In genomic region chr14:51566831-51567582, GRCh38 we compare ENCODE assay signal across 14 cellular contexts.
A peak's percentile ranks its signal among the peaks of the same experiment; 100 is the strongest.
DNase-seq lines count a peak whose midpoint lies in the region; ATAC-seq, FAIRE-seq and TF ChIP-seq lines count a peak whose summit lies in the region.
"Had no signal": no experiment of that assay in that cellular context is flagged by ENCODE, and none has a peak within 500 bp of the region (broad histone marks: within the 10 kb centered on the region; RNA-seq: fewer than 3 reads in every experiment).

No MANE protein-coding gene starts in this region.

- H3K27me3 ChIP-seq in SK-N-SH (ENCODE audit: insufficient read depth) (no peaks in the 10 kb centered on the region), pancreas (no peaks in the 10 kb centered on the region)
- H3K27me3 ChIP-seq: adrenal gland had no signal

- H3K27ac ChIP-seq in SK-N-SH (ENCODE audit: low read depth in 2 of 2, low read length in 1 of 2) (no peak overlapping the region), pancreas (no peak overlapping the region)
- H3K27ac ChIP-seq: adrenal gland had no signal

- POLR2A ChIA-PET in activated CD4-positive, alpha-beta memory T cell treated with anti-CD3 and anti-CD28 coated beads for 36 hours (lab: Charles Lee), result no interaction called here
- POLR2A ChIA-PET in SK-N-SH (lab: Yijun Ruan, JAX), result no interaction called here

- H3K4me1 Mint-ChIP-seq in activated T-cell treated with anti-CD3 and anti-CD28 coated beads, Interleukin-2, amount 50 U/mL, for 4 hours (ENCODE audit: low read depth), result peaks cover 20% of the 10 kb centered on the region
- peaks cover 8% of the 10 kb centered on the region for H3K4me1 Mint-ChIP-seq in activated CD4-positive, alpha-beta memory T cell treated with anti-CD3 and anti-CD28 coated beads for 36 hours (ENCODE audit: low read depth)
- peaks cover 5% of the 10 kb centered on the region for H3K4me1 Mint-ChIP-seq in stimulated activated effector memory CD8-positive, alpha-beta T cell treated with anti-CD3 and anti-CD28 coated beads, Interleukin-12 subunit alpha, Interleukin-12 subunit beta, amount 100 ng/mL, for 72 hours

- H3K79me2 ChIP-seq in SK-N-SH (ENCODE audit: insufficient read depth), result peaks cover 5% of the 10 kb centered on the region; the same call in 1 of the 2 replicates

- H3K36me3 ChIP-seq in SK-N-SH (replicated peaks in 1 of 2; ENCODE audit: control insufficient read depth in 1 of 2, insufficient read depth in 2 of 2, low read length in 1 of 2), result no peaks in the 10 kb centered on the region
- H3K36me3 ChIP-seq in pancreas, result no peaks in the 10 kb centered on the region
- H3K36me3 ChIP-seq: adrenal gland had no signal

- H3K27me3 Mint-ChIP-seq in activated T-cell treated with anti-CD3 and anti-CD28 coated beads, Interleukin-2, amount 50 U/mL, for 4 hours (ENCODE audit: low read depth), result peaks cover 10% of the 10 kb centered on the region
- H3K27me3 Mint-ChIP-seq in activated CD4-positive, alpha-beta memory T cell treated with anti-CD3 and anti-CD28 coated beads for 36 hours, result no peaks in the 10 kb centered on the region
- H3K27me3 Mint-ChIP-seq: progenitor cell of endocrine pancreas had no signal

- no peaks in the 10 kb centered on the region for H3K9me3 Mint-ChIP-seq in activated T-cell treated with anti-CD3 and anti-CD28 coated beads, Interleukin-2, amount 50 U/mL, for 4 hours
- H3K9me3 Mint-ChIP-seq in activated CD4-positive, alpha-beta memory T cell treated with anti-CD3 and anti-CD28 coated beads for 36 hours, result no peaks in the 10 kb centered on the region
- no peaks in the 10 kb centered on the region for H3K9me3 Mint-ChIP-seq in stimulated activated effector memory CD8-positive, alpha-beta T cell treated with anti-CD3 and anti-CD28 coated beads, Interleukin-12 subunit alpha, Interleukin-12 subunit beta, amount 100 ng/mL, for 72 hours

- TF ChIP-seq EP300 in SK-N-SH (IDR thresholded peaks at IDR 0.05; ENCODE audit: borderline replicate concordance in 1 of 2, low read depth in 1 of 2, low read length in 1 of 2), result no peak

- peak; percentile 28 to 46 for ATAC-seq in activated T-cell treated with anti-CD3 and anti-CD28 coated beads, Interleukin-2, amount 50 U/mL, for 4 hours
- ATAC-seq in HG02798 (IDR thresholded peaks at IDR 0.05; ENCODE audit: poor library complexity, unreplicated experiment) (peak; percentile 62), pancreas (no peak)
- ATAC-seq in stimulated activated effector memory CD8-positive, alpha-beta T cell treated with anti-CD3 and anti-CD28 coated beads, Interleukin-12 subunit alpha, Interleukin-12 subunit beta, amount 100 ng/mL, for 72 hours, result peak; percentile 78

- no peak overlapping the region for H2AFZ ChIP-seq in SK-N-SH (ENCODE audit: low read depth)

- intact Hi-C loops in activated CD4-positive, alpha-beta memory T cell treated with anti-CD3 and anti-CD28 coated beads for 36 hours (cut with micrococcal nuclease), result no loop called here
- intact Hi-C loops in pancreas (cut with DNase I), result no loop called here

- TF ChIP-seq RAD21 in SK-N-SH (IDR thresholded peaks at IDR 0.05; ENCODE audit: low read length), result no peak

- CTCF ChIA-PET in activated CD4-positive, alpha-beta memory T cell treated with anti-CD3 and anti-CD28 coated beads for 36 hours (lab: Charles Lee), result interaction anchor here (0.6 kb wide), 1 partner anchor 29 kb away, joined by 3 read pairs; no protein-coding TSS in a partner anchor
- CTCF ChIA-PET in SK-N-SH (lab: Yijun Ruan, JAX), result interaction anchor here (0.8 kb wide), 1 partner anchor 10 kb away, joined by 3 read pairs; no protein-coding TSS in a partner anchor

- TF ChIP-seq CTCF in SK-N-SH (IDR thresholded peaks at IDR 0.05) (no peak), pancreas (IDR thresholded peaks at IDR 0.05) (no peak)

- H3F3A ChIP-seq in SK-N-SH (replicated peaks; ENCODE audit: insufficient read depth), result no peaks in the 10 kb centered on the region

- H4K20me1 ChIP-seq in SK-N-SH (ENCODE audit: insufficient read depth), result no peaks in the 10 kb centered on the region

- H3K9me2 ChIP-seq in SK-N-SH, result no peaks in the 10 kb centered on the region

- no peak overlapping the region for H3K9ac ChIP-seq in SK-N-SH

- FAIRE-seq in pancreas (lab: Jason Lieb, UNC), result no peak
- FAIRE-seq: D721Med had no signal

- H3K4me1 ChIP-seq in SK-N-SH (ENCODE audit: control insufficient read depth in 1 of 2, insufficient read depth in 2 of 2, low read depth in 1 of 2, low read length in 1 of 2) (no peaks in the 10 kb centered on the region; a peak in 1 of 4 replicates), pancreas (no peaks in the 10 kb centered on the region)

- no peak overlapping the region for H3K4me2 ChIP-seq in SK-N-SH

- no peaks in the 10 kb centered on the region for H3K36me3 Mint-ChIP-seq in activated T-cell treated with anti-CD3 and anti-CD28 coated beads, Interleukin-2, amount 50 U/mL, for 4 hours (ENCODE audit: insufficient read depth)
- H3K36me3 Mint-ChIP-seq in activated CD4-positive, alpha-beta memory T cell treated with anti-CD3 and anti-CD28 coated beads for 36 hours, result no peaks in the 10 kb centered on the region
- no peaks in the 10 kb centered on the region for H3K36me3 Mint-ChIP-seq in stimulated activated effector memory CD8-positive, alpha-beta T cell treated with anti-CD3 and anti-CD28 coated beads, Interleukin-12 subunit alpha, Interleukin-12 subunit beta, amount 100 ng/mL, for 72 hours

- H3K9me3 ChIP-seq in SK-N-SH, result no peaks in the 10 kb centered on the region
- H3K9me3 ChIP-seq in pancreas, result no peaks in the 10 kb centered on the region
- H3K9me3 ChIP-seq: adrenal gland had no signal

- WGBS in SK-N-SH (ENCODE audit: low lambda C conversion rate), result 75% methylated on average over 6 of the region's 6 CpGs
- 56 to 63% methylated on average over 6 of the region's 6 CpGs for WGBS in pancreas, 2 donors

- H3K4me3 Mint-ChIP-seq in activated T-cell treated with anti-CD3 and anti-CD28 coated beads, Interleukin-2, amount 50 U/mL, for 4 hours, result no peak overlapping the region
- no peak overlapping the region for H3K4me3 Mint-ChIP-seq in activated CD4-positive, alpha-beta memory T cell treated with anti-CD3 and anti-CD28 coated beads for 36 hours
- H3K4me3 Mint-ChIP-seq in stimulated activated effector memory CD8-positive, alpha-beta T cell treated with anti-CD3 and anti-CD28 coated beads, Interleukin-12 subunit alpha, Interleukin-12 subunit beta, amount 100 ng/mL, for 72 hours, result no peak overlapping the region

- H3K4me3 ChIP-seq in SK-N-SH (ENCODE audit: low read depth in 2 of 2, low read length in 1 of 2) (no peak overlapping the region), pancreas (no peak overlapping the region)
- H3K4me3 ChIP-seq: adrenal gland had no signal

- DNase-seq in activated T-cell treated with anti-CD3 and anti-CD28 coated beads, Interleukin-2, amount 50 U/mL, for 4 hours, result no peak
- DNase-seq in activated T-cell treated with anti-CD3 and anti-CD28 coated beads for 4 hours (no peak), SK-N-SH (no peak), pancreas (no peak), NCI-H526 treated with DMSO at 0.1 percent for 48 hours (lab: John Stamatoyannopoulos, UW) (no peak)
- peak; percentile 10 for DNase-seq in activated CD4-positive, alpha-beta memory T cell treated with anti-CD3 and anti-CD28 coated beads for 36 hours
- no peak for DNase-seq in stimulated activated effector memory CD8-positive, alpha-beta T cell treated with anti-CD3 and anti-CD28 coated beads, Interleukin-12 subunit alpha, Interleukin-12 subunit beta, amount 100 ng/mL, for 72 hours (ENCODE audit: low spot score in 2 of 2)
- DNase-seq: adrenal gland; glutamatergic neuron; NCI-H526; stimulated activated CD4-positive, alpha-beta T cell treated with anti-CD3 and anti-CD28 coated beads, Interleukin-12 subunit alpha, Interleukin-12 subunit beta, amount 100 ng/mL, for 4 hours had no signal

- no peak overlapping the region for H3K27ac Mint-ChIP-seq in activated CD4-positive, alpha-beta memory T cell treated with anti-CD3 and anti-CD28 coated beads for 36 hours
- H3K27ac Mint-ChIP-seq in stimulated activated effector memory CD8-positive, alpha-beta T cell treated with anti-CD3 and anti-CD28 coated beads, Interleukin-12 subunit alpha, Interleukin-12 subunit beta, amount 100 ng/mL, for 72 hours, result no peak overlapping the region
- H3K27ac Mint-ChIP-seq: progenitor cell of endocrine pancreas had no signal

TF ChIP-seq in SK-N-SH, 30 proteins besides CTCF, POLR2A, EP300 and RAD21 (continues in another document):
- TF ChIP-seq SMC3 (IDR thresholded peaks at IDR 0.05; ENCODE audit: low read depth, low read length) (no peak), CHD2 (IDR thresholded peaks at IDR 0.05; ENCODE audit: low read length, partially characterized antibody) (no peak), SIN3A (IDR thresholded peaks at IDR 0.05; ENCODE audit: borderline replicate concordance, low read depth, low read length) (no peak), ZBTB33 (IDR thresholded peaks at IDR 0.05; ENCODE audit: borderline replicate concordance, low read depth) (no peak)

Comparison
In these comparisons a context has a peak if more than half of its experiments do, and no peak if none do; other contexts are left out.
1. ATAC-seq: peak in activated T-cell treated with anti-CD3 and anti-CD28 coated beads, Interleukin-2, amount 50 U/mL, for 4 hours (2 of 2), HG02798 (single experiment) and stimulated activated effector memory CD8-positive, alpha-beta T cell treated with anti-CD3 and anti-CD28 coated beads, Interleukin-12 subunit alpha, Interleukin-12 subunit beta, amount 100 ng/mL, for 72 hours (single experiment); none in pancreas (0 of 4).